8 cellular contexts compared by ENCODE assay signal in genomic region chr1:160261526-160261877, GRCh38. TPM values are rescaled to one million over a fixed set of nuclear protein-coding genes. Genes with fewer than 3 reads are reported as not detected.
DNase-seq lines count a peak whose midpoint lies in the region; ATAC-seq lines count a peak whose summit lies in the region.

No MANE protein-coding gene starts in this region.

- peak overlapping the region; percentile 95 for H3K4me3 ChIP-seq in GM08714 (ENCODE audit: low read length)

- DNase-seq in NCI-H345 (lab: John Stamatoyannopoulos, UW) (peak; percentile 60), epithelial cell of prostate (ENCODE audit: low read depth, low spot score) (no peak), myocyte (ENCODE audit: low read depth) (peak; percentile 82), retina (no peak)
- peak; percentile 51 for DNase-seq in activated CD8-positive, alpha-beta memory T cell treated with anti-CD3 and anti-CD28 coated beads, Interleukin-2, amount 50 U/mL, for 1 hour (ENCODE audit: extremely low read depth)
- DNase-seq in stimulated activated naive CD8-positive, alpha-beta T cell treated with anti-CD3 and anti-CD28 coated beads, Interleukin-15, Interleukin-2, amounts not matched to agents 100 U/mL and 50 U/mL, for 24 hours = peak; percentile 72

- peak overlapping the region; percentile 90 for H3K27ac ChIP-seq in epithelial cell of prostate

- peak; percentile 39 for ATAC-seq in HG02938 (IDR thresholded peaks at IDR 0.05; ENCODE audit: unreplicated experiment)
- ATAC-seq in stimulated activated naive CD8-positive, alpha-beta T cell treated with anti-CD3 and anti-CD28 coated beads, Interleukin-15, Interleukin-2, amounts not matched to agents 100 U/mL and 50 U/mL, for 24 hours = peak; percentile 45

RNA-seq across cellular contexts. Expression of gene DCAF8, which starts 0.8 kb away (rescaled TPM):
- 96.9 and 101 TPM in 2 replicates for total RNA-seq in myocyte
- 142 TPM for polyA plus RNA-seq in myocyte (2012)

RNA-seq across cellular contexts. Expression of gene PEX19, which starts 23.4 kb away (rescaled TPM):
- total RNA-seq in myocyte = 67.5 and 85.1 TPM in 2 replicates
- polyA plus RNA-seq in myocyte (2012) = 73.9 TPM

RNA-seq across cellular contexts. Expression of gene PEA15, which starts 56.3 kb away (rescaled TPM):
- 221 and 228 TPM in 2 replicates for total RNA-seq in myocyte
- 1,080 TPM for polyA plus RNA-seq in myocyte (2012)

Comparison
In these comparisons a context has a peak if more than half of its experiments do, and no peak if none do; other contexts are left out.
1. DNase-seq: peak in NCI-H345 (single experiment), activated CD8-positive, alpha-beta memory T cell treated with anti-CD3 and anti-CD28 coated beads, Interleukin-2, amount 50 U/mL, for 1 hour (single experiment), myocyte (single experiment) and stimulated activated naive CD8-positive, alpha-beta T cell treated with anti-CD3 and anti-CD28 coated beads, Interleukin-15, Interleukin-2, amounts not matched to agents 100 U/mL and 50 U/mL, for 24 hours (single experiment); none in epithelial cell of prostate (single experiment) and retina (single experiment).